ENCODE assay signal across 8 cellular contexts in genomic region chr7:155297517-155298287, GRCh38. TPM values are rescaled to one million over a fixed set of nuclear protein-coding genes. Genes with fewer than 3 reads are reported as not detected.
DNase-seq lines count a peak whose midpoint lies in the region; ATAC-seq and TF ChIP-seq lines count a peak whose summit lies in the region.

INSIG1 (plus strand) TSS chr7:155297878; CDS start chr7:155298286, 408 bp downstream.

- peak within 1 kb of the TSS; percentile 75 to 93 (median 91) for H3K27ac Mint-ChIP-seq in nephron
- H3K27ac Mint-ChIP-seq in stimulated activated naive CD8-positive, alpha-beta T cell treated with anti-CD3 and anti-CD28 coated beads, Interleukin-15, Interleukin-2, amounts not matched to agents 100 ng/mL and 50 ng/mL, for 24 hours: peak within 1 kb of the TSS; percentile 92

- H3K27me3 ChIP-seq in DND-41 (ENCODE audit: insufficient read depth, low read length, poor library complexity) (no peaks in the 10 kb centered on the region), fibroblast of lung (ENCODE audit: control insufficient read depth, insufficient read depth, low read length) (no peaks in the 10 kb centered on the region)

- peaks cover 40% of the 10 kb centered on the region for H3K4me1 Mint-ChIP-seq in nephron
- peaks cover 45% of the 10 kb centered on the region for H3K4me1 Mint-ChIP-seq in stimulated activated naive CD8-positive, alpha-beta T cell treated with anti-CD3 and anti-CD28 coated beads, Interleukin-15, Interleukin-2, amounts not matched to agents 100 ng/mL and 50 ng/mL, for 24 hours (ENCODE audit: low read depth)

- DNase-seq in DND-41 (peak; percentile 91), RPMI8226 (peak; percentile 97), fibroblast of lung (ENCODE audit: low read depth in 2 of 2) (peak; percentile 89 to 95)
- peak; percentile 75 to 91 for DNase-seq in activated T-helper 1 cell treated with anti-CD3 and anti-CD28 coated beads, Interleukin-2, amount 50 U/mL, for 16 hours (ENCODE audit: low read depth in 1 of 2, low spot score in 1 of 2)

- H3K9me3 ChIP-seq in DND-41 (ENCODE audit: insufficient read depth, low read length, severe bottlenecking): no peaks in the 10 kb centered on the region
- H3K9me3 ChIP-seq in KOPT-K1 (ENCODE audit: insufficient read depth, low read length, poor library complexity, severe bottlenecking): no peaks in the 10 kb centered on the region
- no peaks in the 10 kb centered on the region for H3K9me3 ChIP-seq in fibroblast of lung (ENCODE audit: control insufficient read depth, insufficient read depth, low read depth, low read length)

- H3K27ac ChIP-seq in DND-41 (ENCODE audit: low read length) (peak within 1 kb of the TSS; percentile 99), KOPT-K1 (ENCODE audit: low read depth, low read length, poor library complexity, severe bottlenecking) (peak within 1 kb of the TSS; percentile 98), fibroblast of lung (ENCODE audit: insufficient read depth, low read length) (peak within 1 kb of the TSS; percentile 97)

- H3K4me3 Mint-ChIP-seq in nephron: peak within 1 kb of the TSS; percentile 93 to 94 (median 93)
- H3K4me3 Mint-ChIP-seq in stimulated activated naive CD8-positive, alpha-beta T cell treated with anti-CD3 and anti-CD28 coated beads, Interleukin-15, Interleukin-2, amounts not matched to agents 100 ng/mL and 50 ng/mL, for 24 hours: peak within 1 kb of the TSS; percentile 93

- peaks cover 7% of the 10 kb centered on the region for H3K36me3 Mint-ChIP-seq in nephron (ENCODE audit: low read depth)
- H3K36me3 Mint-ChIP-seq in stimulated activated naive CD8-positive, alpha-beta T cell treated with anti-CD3 and anti-CD28 coated beads, Interleukin-15, Interleukin-2, amounts not matched to agents 100 ng/mL and 50 ng/mL, for 24 hours (ENCODE audit: low read depth): peaks cover 28% of the 10 kb centered on the region

- H2AFZ ChIP-seq in DND-41 (ENCODE audit: low read depth, low read length) (peak within 1 kb of the TSS; percentile 31), fibroblast of lung (ENCODE audit: low read length) (no peak within 1 kb of the TSS)

- peaks cover 43% of the 10 kb centered on the region for H3K36me3 ChIP-seq in DND-41 (ENCODE audit: insufficient read depth, low read length)
- peaks cover 41% of the 10 kb centered on the region for H3K36me3 ChIP-seq in KOPT-K1 (ENCODE audit: insufficient read depth, low read length)
- H3K36me3 ChIP-seq in fibroblast of lung (ENCODE audit: control insufficient read depth, insufficient read depth, low read length): peaks cover 8% of the 10 kb centered on the region

- H3K4me2 ChIP-seq in DND-41 (ENCODE audit: insufficient read depth, low read length): peak within 1 kb of the TSS; percentile 95
- peak within 1 kb of the TSS; percentile 79 for H3K4me2 ChIP-seq in fibroblast of lung (ENCODE audit: extremely low read depth, insufficient read depth, low read length)

- peaks cover 2% of the 10 kb centered on the region for H3K9me3 Mint-ChIP-seq in nephron
- H3K9me3 Mint-ChIP-seq in stimulated activated naive CD8-positive, alpha-beta T cell treated with anti-CD3 and anti-CD28 coated beads, Interleukin-15, Interleukin-2, amounts not matched to agents 100 ng/mL and 50 ng/mL, for 24 hours: peaks cover 7% of the 10 kb centered on the region

- peaks cover 48% of the 10 kb centered on the region for H3K4me1 ChIP-seq in DND-41 (ENCODE audit: insufficient read depth, low read length)
- H3K4me1 ChIP-seq in fibroblast of lung (ENCODE audit: control insufficient read depth, extremely low read depth, insufficient read depth, low read length): peaks cover 10% of the 10 kb centered on the region

- peak within 1 kb of the TSS; percentile 85 to 92 for H3K4me3 ChIP-seq in DND-41 (ENCODE audit: low read depth in 1 of 2, low read length in 2 of 2)
- H3K4me3 ChIP-seq in fibroblast of lung (replicated peaks in 1 of 4; ENCODE audit: control extremely low read depth in 1 of 4, insufficient read depth in 1 of 4, low read depth in 3 of 4, low read length in 4 of 4): peak within 1 kb of the TSS; percentile 53 to 97 (median 94)

- H3K79me2 ChIP-seq in DND-41 (ENCODE audit: insufficient read depth, low read length) (peaks cover 51% of the 10 kb centered on the region), fibroblast of lung (ENCODE audit: control insufficient read depth, insufficient read depth, low read length) (peaks cover 45% of the 10 kb centered on the region)

- ATAC-seq in DND-41 (ENCODE audit: insufficient read depth, low read depth) (peak; percentile 39), GM21786 (IDR thresholded peaks at IDR 0.05; ENCODE audit: unreplicated experiment) (peak; percentile 49)

- H3K9ac ChIP-seq in DND-41 (ENCODE audit: low read depth, low read length): peak within 1 kb of the TSS; percentile 96
- H3K9ac ChIP-seq in fibroblast of lung (ENCODE audit: insufficient read depth, low read length): peak within 1 kb of the TSS; percentile 91

- peaks cover 8% of the 10 kb centered on the region for H3K27me3 Mint-ChIP-seq in nephron (ENCODE audit: low read depth)
- no peaks in the 10 kb centered on the region for H3K27me3 Mint-ChIP-seq in stimulated activated naive CD8-positive, alpha-beta T cell treated with anti-CD3 and anti-CD28 coated beads, Interleukin-15, Interleukin-2, amounts not matched to agents 100 ng/mL and 50 ng/mL, for 24 hours

- H4K20me1 ChIP-seq in DND-41 (ENCODE audit: insufficient read depth, low read length) (peaks cover 46% of the 10 kb centered on the region), fibroblast of lung (ENCODE audit: control insufficient read depth, extremely low read depth, insufficient read depth, low read length) (peaks cover 12% of the 10 kb centered on the region)

- no peak for TF ChIP-seq CTCF in DND-41 (IDR thresholded peaks at IDR 0.05; ENCODE audit: borderline replicate concordance, extremely low read depth, low read length, poor library complexity, severe bottlenecking)
- no peak for TF ChIP-seq CTCF in fibroblast of lung (conservative IDR thresholded peaks at IDR 0.05 in 1 of 2, IDR thresholded peaks at IDR 0.05 in 1 of 2; ENCODE audit: low read depth in 1 of 2, low read length in 2 of 2)
- TF ChIP-seq CTCF in nephron (IDR thresholded peaks at IDR 0.05; ENCODE audit: unreplicated experiment in 3 of 3): no peak

RNA-seq across cellular contexts. Expression of gene INSIG1, which starts in this region (rescaled TPM):
- 193 and 353 TPM in 2 replicates for total RNA-seq in fibroblast of lung
- 170 and 216 TPM in 2 replicates for polyA plus RNA-seq in fibroblast of lung
- 141 and 158 TPM in 2 replicates for polyA plus RNA-seq in fibroblast of lung (2012)
- 191 and 255 TPM in 2 replicates for polyA minus RNA-seq in fibroblast of lung (ENCODE audit: low replicate concordance)

Comparison
In these comparisons a context has a peak if more than half of its experiments do, and no peak if none do; other contexts are left out.
1. Peak in every context shown above with its lines: DNase-seq, ATAC-seq, H3K4me3 ChIP-seq and H3K27ac ChIP-seq.